Comparison of ENCODE assay signal across 16 cellular contexts in genomic region chr16:14121135-14121534, GRCh38.
"Had no signal": no experiment of that assay in that cellular context is flagged by ENCODE, and none has a peak within 500 bp of the region (broad histone marks: within the 10 kb centered on the region; RNA-seq: fewer than 3 reads in every experiment).

No MANE protein-coding gene starts in this region.

- H3K4me3 Mint-ChIP-seq: activated naive CD4-positive, alpha-beta T cell treated with anti-CD3 and anti-CD28 coated beads for 36 hours; activated T-helper 17 cell treated with anti-CD3 and anti-CD28 coated beads, Interleukin-2, amount 50 U/mL, for 72 hours; natural killer cell treated with Interleukin-12 subunit alpha and Interleukin-12 subunit beta and Interleukin-15 and Interleukin-18, amount 100 ng/mL, for 72 hours; stimulated activated effector memory CD8-positive, alpha-beta T cell treated with anti-CD3 and anti-CD28 coated beads, Interleukin-12 subunit alpha, Interleukin-12 subunit beta, amount 100 ng/mL, for 72 hours had no signal

- H3K4me1 ChIP-seq: foreskin keratinocyte had no signal

- H3K9me3 Mint-ChIP-seq: activated naive CD4-positive, alpha-beta T cell treated with anti-CD3 and anti-CD28 coated beads for 36 hours; activated T-helper 17 cell treated with anti-CD3 and anti-CD28 coated beads, Interleukin-2, amount 50 U/mL, for 72 hours; natural killer cell treated with Interleukin-12 subunit alpha and Interleukin-12 subunit beta and Interleukin-15 and Interleukin-18, amount 100 ng/mL, for 72 hours; stimulated activated effector memory CD8-positive, alpha-beta T cell treated with anti-CD3 and anti-CD28 coated beads, Interleukin-12 subunit alpha, Interleukin-12 subunit beta, amount 100 ng/mL, for 72 hours had no signal

- H3K36me3 Mint-ChIP-seq: natural killer cell treated with Interleukin-12 subunit alpha and Interleukin-12 subunit beta and Interleukin-15 and Interleukin-18, amount 100 ng/mL, for 72 hours; stimulated activated effector memory CD8-positive, alpha-beta T cell treated with anti-CD3 and anti-CD28 coated beads, Interleukin-12 subunit alpha, Interleukin-12 subunit beta, amount 100 ng/mL, for 72 hours had no signal

- DNase-seq: activated CD4-positive, alpha-beta T cell treated with anti-CD3 and anti-CD28 coated beads for 48 hours; activated naive CD4-positive, alpha-beta T cell treated with anti-CD3 and anti-CD28 coated beads for 36 hours; esophagus squamous epithelium; foreskin keratinocyte; head of caudate nucleus; mesenchymal stem cell; occipital lobe; right cardiac atrium; small intestine; substantia nigra; transverse colon had no signal

- ATAC-seq: activated T-helper 17 cell treated with anti-CD3 and anti-CD28 coated beads, Interleukin-2, amount 50 U/mL, for 72 hours; foreskin keratinocyte; natural killer cell treated with Interleukin-12 subunit alpha and Interleukin-12 subunit beta and Interleukin-15 and Interleukin-18, amount 100 ng/mL, for 72 hours; right cardiac atrium; stimulated activated effector memory CD8-positive, alpha-beta T cell treated with anti-CD3 and anti-CD28 coated beads, Interleukin-12 subunit alpha, Interleukin-12 subunit beta, amount 100 ng/mL, for 72 hours had no signal

- H3K27me3 ChIP-seq: dorsolateral prefrontal cortex, esophagus squamous epithelium, foreskin keratinocyte, transverse colon had no signal

- H3K27ac Mint-ChIP-seq: activated naive CD4-positive, alpha-beta T cell treated with anti-CD3 and anti-CD28 coated beads for 36 hours; activated T-helper 17 cell treated with anti-CD3 and anti-CD28 coated beads, Interleukin-2, amount 50 U/mL, for 72 hours; natural killer cell treated with Interleukin-12 subunit alpha and Interleukin-12 subunit beta and Interleukin-15 and Interleukin-18, amount 100 ng/mL, for 72 hours; stimulated activated effector memory CD8-positive, alpha-beta T cell treated with anti-CD3 and anti-CD28 coated beads, Interleukin-12 subunit alpha, Interleukin-12 subunit beta, amount 100 ng/mL, for 72 hours had no signal

- H3K27me3 Mint-ChIP-seq: activated T-helper 17 cell treated with anti-CD3 and anti-CD28 coated beads, Interleukin-2, amount 50 U/mL, for 72 hours; natural killer cell treated with Interleukin-12 subunit alpha and Interleukin-12 subunit beta and Interleukin-15 and Interleukin-18, amount 100 ng/mL, for 72 hours; progenitor cell of endocrine pancreas had no signal

- H3K4me3 ChIP-seq: dorsolateral prefrontal cortex, esophagus squamous epithelium, transverse colon had no signal

- H3K27ac ChIP-seq: esophagus squamous epithelium, foreskin keratinocyte, transverse colon had no signal
